8 cellular contexts compared by ENCODE assay signal in genomic region chr1:198088360-198089071, GRCh38.
A peak's percentile ranks its signal among the peaks of the same experiment; 100 is the strongest.
DNase-seq lines count a peak whose midpoint lies in the region; ATAC-seq and TF ChIP-seq lines count a peak whose summit lies in the region.

No MANE protein-coding gene starts in this region.

- H3K4me1 ChIP-seq in RWPE2 (ENCODE audit: insufficient read depth, poor library complexity, severe bottlenecking) (no peaks in the 10 kb centered on the region), esophagus muscularis mucosa (no peaks in the 10 kb centered on the region), neuronal stem cell (ENCODE audit: control insufficient read depth in 2 of 2, insufficient read depth in 1 of 2, low read depth in 1 of 2, low read length in 2 of 2) (no peaks in the 10 kb centered on the region)

- no peak overlapping the region for H4K91ac ChIP-seq in neuronal stem cell (ENCODE audit: low read depth, low read length, poor library complexity)

- H3K4me3 ChIP-seq in RWPE2 (ENCODE audit: severe bottlenecking) (no peak overlapping the region), esophagus muscularis mucosa (no peak overlapping the region), neuronal stem cell (ENCODE audit: low read length in 2 of 2) (no peak overlapping the region)

- H3K14ac ChIP-seq in neuronal stem cell (ENCODE audit: low read length) = no peak overlapping the region

- ATAC-seq in HG02759 (IDR thresholded peaks at IDR 0.05; ENCODE audit: unreplicated experiment) = peak; percentile 50
- ATAC-seq in RWPE2 (ENCODE audit: low read depth) = peak; percentile 57; the same call in 1 of the 3 replicates
- no peak for ATAC-seq in GM21360 (IDR thresholded peaks at IDR 0.05; ENCODE audit: unreplicated experiment)
- no peak for ATAC-seq in GM18520 (IDR thresholded peaks at IDR 0.05; ENCODE audit: unreplicated experiment)

- H2BK5ac ChIP-seq in neuronal stem cell (ENCODE audit: low read length) = no peak overlapping the region

- H3K18ac ChIP-seq in neuronal stem cell (ENCODE audit: low read length) = no peak overlapping the region

- H2AFZ ChIP-seq in neuronal stem cell (ENCODE audit: low read length) = no peak overlapping the region

- intact Hi-C loops in esophagus muscularis mucosa (cut with DNase I) = loop anchor here (5.0 kb wide), 1 partner anchor 379 kb away; no protein-coding TSS in a partner anchor

- TF ChIP-seq EP300 in esophagus muscularis mucosa (IDR thresholded peaks at IDR 0.05) = no peak

- no peak overlapping the region for H3K4ac ChIP-seq in neuronal stem cell (ENCODE audit: low read length)

- no peak overlapping the region for H3K27ac ChIP-seq in RWPE2 (ENCODE audit: poor library complexity, severe bottlenecking)
- no peak overlapping the region for H3K27ac ChIP-seq in esophagus muscularis mucosa (replicated peaks in 1 of 4)
- H3K27ac ChIP-seq in neuronal stem cell (replicated peaks; ENCODE audit: low read length) = no peak overlapping the region

- TF ChIP-seq POLR2A in esophagus muscularis mucosa (IDR thresholded peaks at IDR 0.05; ENCODE audit: low read depth) = no peak

- H4K8ac ChIP-seq in neuronal stem cell (ENCODE audit: low read depth, low read length) = no peak overlapping the region

- H3K4me2 ChIP-seq in neuronal stem cell (ENCODE audit: insufficient read depth, low read length, poor library complexity, severe bottlenecking) = no peak overlapping the region

- H2BK15ac ChIP-seq in neuronal stem cell (ENCODE audit: low read length) = no peak overlapping the region

- no peaks in the 10 kb centered on the region for H3K9me3 ChIP-seq in RWPE2 (ENCODE audit: severe bottlenecking)
- no peaks in the 10 kb centered on the region for H3K9me3 ChIP-seq in esophagus muscularis mucosa
- H3K9me3 ChIP-seq in neuronal stem cell (replicated peaks in 1 of 2; ENCODE audit: control insufficient read depth in 2 of 2, insufficient read depth in 1 of 2, low read depth in 1 of 2, low read length in 2 of 2) = no peaks in the 10 kb centered on the region

- H2BK120ac ChIP-seq in neuronal stem cell (ENCODE audit: low read depth, low read length) = no peak overlapping the region

- H3K27me3 ChIP-seq in RWPE2 (ENCODE audit: insufficient read depth, poor library complexity, severe bottlenecking) = no peaks in the 10 kb centered on the region
- H3K27me3 ChIP-seq in esophagus muscularis mucosa = no peaks in the 10 kb centered on the region
- H3K27me3 ChIP-seq in neuronal stem cell (ENCODE audit: control insufficient read depth in 3 of 3, insufficient read depth in 3 of 3, low read depth in 1 of 3, low read length in 3 of 3) = no peaks in the 10 kb centered on the region

- H3K79me1 ChIP-seq in neuronal stem cell (ENCODE audit: low read depth, low read length) = no peaks in the 10 kb centered on the region

- no peak overlapping the region for H3K23ac ChIP-seq in neuronal stem cell (ENCODE audit: low read depth, low read length, poor library complexity)

- DNase-seq in NCI-H2171 treated with DMSO at 0.1 percent for 48 hours (lab: John Stamatoyannopoulos, UW) = peak; percentile 3
- no peak for DNase-seq in NCI-H2171 (lab: John Stamatoyannopoulos, UW)
- DNase-seq in RWPE2 (ENCODE audit: low spot score) = no peak
- no peak for DNase-seq in esophagus muscularis mucosa (ENCODE audit: extremely low spot score)
- peak; percentile 9 for DNase-seq in neuronal stem cell (ENCODE audit: low spot score)

- 45% methylated on average over 4 of the region's 4 CpGs for WGBS in esophagus muscularis mucosa
- no CpG with 5 or more reads among the region's 4 CpGs for WGBS in neuronal stem cell (ENCODE audit: extremely low coverage in 2 of 2, insufficient read length in 2 of 2, insufficient replicate concordance in 1 of 2), 2 donors

- H3K36me3 ChIP-seq in RWPE2 (ENCODE audit: low read depth) (no peaks in the 10 kb centered on the region), esophagus muscularis mucosa (no peaks in the 10 kb centered on the region), neuronal stem cell (replicated peaks in 1 of 2; ENCODE audit: control insufficient read depth in 2 of 2, insufficient read depth in 2 of 2, low read length in 2 of 2) (no peaks in the 10 kb centered on the region)

- H2AK5ac ChIP-seq in neuronal stem cell (ENCODE audit: low read depth, low read length) = no peak overlapping the region

- TF ChIP-seq CTCF in RWPE2 (IDR thresholded peaks at IDR 0.05; ENCODE audit: poor library complexity, severe bottlenecking) (peak; percentile 87), esophagus muscularis mucosa (IDR thresholded peaks at IDR 0.05) (peak; percentile 46 to 56 (median 56))

- no peak overlapping the region for H3K9ac ChIP-seq in neuronal stem cell (ENCODE audit: low read depth, low read length, poor library complexity)

- no peak overlapping the region for H2BK12ac ChIP-seq in neuronal stem cell (ENCODE audit: low read length)

Comparison
In these comparisons a context has a peak if more than half of its experiments do, and no peak if none do; other contexts are left out.
1. DNase-seq: peak in NCI-H2171 treated with DMSO at 0.1 percent for 48 hours (single experiment) and neuronal stem cell (single experiment); none in NCI-H2171 (single experiment), RWPE2 (single experiment) and esophagus muscularis mucosa (single experiment).
2. ATAC-seq: peak in HG02759 (single experiment) and RWPE2 (single experiment); none in GM21360 (single experiment) and GM18520 (single experiment).